Comparison of ENCODE assay signal across 14 cellular contexts in the genomic region with DNA sequence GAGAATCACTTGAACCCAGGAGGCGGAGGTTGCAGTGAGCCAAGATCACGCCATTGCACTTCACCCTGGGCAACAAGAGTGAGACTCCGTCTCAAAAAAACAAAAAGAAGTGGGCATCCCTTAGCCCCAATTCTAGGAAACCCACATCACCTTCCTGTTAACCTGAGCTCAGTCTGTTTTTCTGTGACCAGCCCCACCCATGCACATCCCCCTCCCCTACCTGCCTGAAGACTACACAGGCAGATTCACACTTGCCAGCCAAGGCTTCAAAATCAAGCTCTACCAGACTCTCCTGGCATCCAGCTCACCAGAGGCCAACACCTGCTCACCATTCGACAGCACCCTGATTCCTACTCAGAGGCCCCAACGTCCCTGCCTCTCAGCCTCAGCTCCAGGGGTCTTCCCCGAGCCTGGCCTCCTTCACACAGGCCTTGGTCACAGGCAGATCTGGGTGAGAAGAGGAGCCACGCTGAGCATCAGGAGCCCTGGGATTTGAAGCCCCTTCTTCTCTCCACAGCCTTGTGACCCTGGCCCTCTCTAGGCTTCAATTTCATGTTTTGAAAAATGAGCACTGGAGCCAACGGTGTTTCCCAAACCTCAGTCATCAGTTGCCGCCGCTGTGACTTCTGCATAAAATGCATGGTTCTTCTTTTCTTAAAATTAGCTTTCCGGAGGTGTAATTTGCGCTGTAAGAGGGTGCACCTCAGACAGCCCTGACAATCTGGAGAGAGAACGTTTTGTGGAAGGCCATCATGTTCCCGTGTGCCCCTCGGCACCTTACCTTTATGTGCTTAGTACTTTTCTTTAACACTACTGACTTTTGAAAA. TPM values are rescaled to one million over a fixed set of nuclear protein-coding genes. Genes with fewer than 3 reads are reported as not detected.
"Had no signal": no experiment of that assay in that cellular context is flagged by ENCODE, and none has a peak within 500 bp of the region (broad histone marks: within the 10 kb centered on the region; RNA-seq: fewer than 3 reads in every experiment).

No MANE protein-coding gene starts in this region.

- H3K4me1 ChIP-seq: ascending aorta, prostate gland had no signal

- H3K27ac Mint-ChIP-seq: activated CD4-positive, alpha-beta T cell treated with anti-CD3 and anti-CD28 coated beads for 36 hours had no signal

- H3K4me3 ChIP-seq: ascending aorta, coronary artery, lung, prostate gland, smooth muscle cell had no signal

- H3K9me3 Mint-ChIP-seq: activated T-cell treated with anti-CD3 and anti-CD28 coated beads, Interleukin-2, amount 50 U/mL, for 4 hours had no signal

- DNase-seq: activated CD4-positive, alpha-beta T cell treated with anti-CD3 and anti-CD28 coated beads for 36 hours; activated T-cell treated with anti-CD3 and anti-CD28 coated beads, Interleukin-2, amount 50 U/mL, for 4 hours; effector CD4-positive, alpha-beta T cell; foreskin melanocyte; left cardiac atrium; naive thymus-derived CD4-positive, alpha-beta T cell; occipital lobe; trophoblast cell had no signal

- H3K4me3 Mint-ChIP-seq: activated CD4-positive, alpha-beta T cell treated with anti-CD3 and anti-CD28 coated beads for 36 hours; activated T-cell treated with anti-CD3 and anti-CD28 coated beads, Interleukin-2, amount 50 U/mL, for 4 hours had no signal

- H3K36me3 ChIP-seq: ascending aorta, prostate gland had no signal

- H3K27ac ChIP-seq: ascending aorta, coronary artery, prostate gland had no signal

- H3K9me3 ChIP-seq: ascending aorta, prostate gland had no signal

- H3K27me3 ChIP-seq: ascending aorta had no signal

- ATAC-seq: activated CD4-positive, alpha-beta T cell treated with anti-CD3 and anti-CD28 coated beads for 36 hours; left cardiac atrium; naive thymus-derived CD4-positive, alpha-beta T cell had no signal

RNA-seq across cellular contexts. Expression of a gene that starts 47.3 kb away (rescaled TPM):
- total RNA-seq: ascending aorta, bronchial epithelial cell, smooth muscle cell had no signal
